In the genomic region with DNA sequence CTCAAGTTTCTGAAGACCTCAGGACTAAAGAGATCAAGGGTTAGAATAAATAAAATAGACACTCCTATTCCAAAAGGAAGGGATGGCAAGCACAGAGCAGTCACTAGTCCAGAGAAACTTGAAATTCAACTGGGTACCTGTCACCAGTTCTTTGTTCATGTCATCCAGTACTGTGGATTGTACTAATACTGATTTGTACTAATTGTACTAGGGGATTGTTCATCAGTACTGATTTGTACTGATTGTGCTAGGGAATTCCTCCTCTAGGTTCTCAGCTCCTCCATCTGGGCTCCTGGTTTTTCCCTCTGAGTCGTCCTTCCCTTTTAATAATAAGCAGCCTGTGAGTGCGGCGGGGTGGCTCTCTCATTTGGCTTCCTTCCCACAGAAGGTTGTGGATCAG, we compare ENCODE assay signal across 1 cellular context.
TF ChIP-seq lines count a peak whose summit lies in the region.

No MANE protein-coding gene starts in this region.

TF ChIP-seq in A549, 52 proteins besides CTCF, POLR2A, EP300 and RAD21 (continued from another document):
- TF ChIP-seq, protein P1, sequence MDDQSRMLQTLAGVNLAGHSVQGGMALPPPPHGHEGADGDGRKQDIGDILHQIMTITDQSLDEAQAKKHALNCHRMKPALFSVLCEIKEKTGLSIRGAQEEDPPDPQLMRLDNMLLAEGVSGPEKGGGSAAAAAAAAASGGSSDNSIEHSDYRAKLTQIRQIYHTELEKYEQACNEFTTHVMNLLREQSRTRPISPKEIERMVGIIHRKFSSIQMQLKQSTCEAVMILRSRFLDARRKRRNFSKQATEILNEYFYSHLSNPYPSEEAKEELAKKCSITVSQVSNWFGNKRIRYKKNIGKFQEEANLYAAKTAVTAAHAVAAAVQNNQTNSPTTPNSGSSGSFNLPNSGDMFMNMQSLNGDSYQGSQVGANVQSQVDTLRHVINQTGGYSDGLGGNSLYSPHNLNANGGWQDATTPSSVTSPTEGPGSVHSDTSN (IDR thresholded peaks at IDR 0.05), result no peak
- no peak for TF ChIP-seq FOSL2 (IDR thresholded peaks at IDR 0.05)
- no peak for TF ChIP-seq FOSL2 (CRISPR knock-in tag; IDR thresholded peaks at IDR 0.05)
- TF ChIP-seq SMC3 (IDR thresholded peaks at IDR 0.05), result no peak
- TF ChIP-seq, protein P2, sequence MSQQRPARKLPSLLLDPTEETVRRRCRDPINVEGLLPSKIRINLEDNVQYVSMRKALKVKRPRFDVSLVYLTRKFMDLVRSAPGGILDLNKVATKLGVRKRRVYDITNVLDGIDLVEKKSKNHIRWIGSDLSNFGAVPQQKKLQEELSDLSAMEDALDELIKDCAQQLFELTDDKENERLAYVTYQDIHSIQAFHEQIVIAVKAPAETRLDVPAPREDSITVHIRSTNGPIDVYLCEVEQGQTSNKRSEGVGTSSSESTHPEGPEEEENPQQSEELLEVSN (IDR thresholded peaks at IDR 0.05; ENCODE audit: borderline replicate concordance, low read depth), result no peak
- TF ChIP-seq NFE2L2 (conservative IDR thresholded peaks at IDR 0.05; ENCODE audit: low read length), result no peak
- TF ChIP-seq ZC3H11A (IDR thresholded peaks at IDR 0.05), result no peak
- TF ChIP-seq JUN (IDR thresholded peaks at IDR 0.05), result no peak
- TF ChIP-seq HEYL (CRISPR knock-in tag; IDR thresholded peaks at IDR 0.05), result no peak
- TF ChIP-seq TFCP2L1 (CRISPR knock-in tag; IDR thresholded peaks at IDR 0.05), result no peak
- no peak for TF ChIP-seq HOXA7 (CRISPR knock-in tag; IDR thresholded peaks at IDR 0.05)
